Comparison of ENCODE assay signal across 23 cellular contexts in the genomic region with DNA sequence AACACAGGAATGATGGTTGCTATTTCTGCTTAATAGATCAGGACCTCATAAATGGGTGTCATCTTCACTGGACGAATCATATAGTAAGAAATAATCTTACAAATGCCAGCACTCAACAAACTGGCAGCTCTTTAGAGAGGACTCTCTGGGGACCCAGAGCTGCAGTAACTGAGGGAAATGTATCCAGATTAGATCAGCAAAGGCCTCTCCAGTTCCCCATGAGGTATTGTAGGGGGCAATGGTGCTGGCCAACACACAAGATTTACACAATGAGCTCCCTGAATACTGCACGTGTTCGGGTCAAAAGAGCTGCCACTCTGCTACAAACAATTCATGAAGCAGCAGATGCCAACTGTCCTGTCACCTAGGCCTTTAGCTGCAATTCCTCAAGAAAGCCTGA.
DNase-seq lines count a peak whose midpoint lies in the region; ATAC-seq and TF ChIP-seq lines count a peak whose summit lies in the region.
"Had no signal": no experiment of that assay in that cellular context is flagged by ENCODE, and none has a peak within 500 bp of the region (broad histone marks: within the 10 kb centered on the region; RNA-seq: fewer than 3 reads in every experiment).

No MANE protein-coding gene starts in this region.

- no peaks in the 10 kb centered on the region for H3K9me3 Mint-ChIP-seq in activated naive CD8-positive, alpha-beta T cell treated with anti-CD3 and anti-CD28 coated beads, Interleukin-2, amount 50 U/mL, for 24 hours
- H3K9me3 Mint-ChIP-seq: activated naive CD4-positive, alpha-beta T cell treated with anti-CD3 and anti-CD28 coated beads, Interleukin-2, amount 50 U/mL, for 24 hours; naive thymus-derived CD8-positive, alpha-beta T cell had no signal

- H3K36me3 ChIP-seq in heart left ventricle, result no peaks in the 10 kb centered on the region
- no peaks in the 10 kb centered on the region for H3K36me3 ChIP-seq in esophagus (ENCODE audit: control insufficient read depth in 2 of 2, insufficient read depth in 2 of 2, low read length in 1 of 2)
- H3K36me3 ChIP-seq: MG63, pancreas, spleen had no signal

- no peak overlapping the region for H3K4me3 Mint-ChIP-seq in activated naive CD8-positive, alpha-beta T cell treated with anti-CD3 and anti-CD28 coated beads, Interleukin-2, amount 50 U/mL, for 24 hours
- H3K4me3 Mint-ChIP-seq: activated naive CD4-positive, alpha-beta T cell treated with anti-CD3 and anti-CD28 coated beads, Interleukin-2, amount 50 U/mL, for 24 hours; naive thymus-derived CD8-positive, alpha-beta T cell had no signal

- DNase-seq in heart left ventricle (no peak), cardiac septum (ENCODE audit: low spot score) (no peak), myocyte (ENCODE audit: low read depth) (peak; percentile 21)
- DNase-seq in stimulated activated naive CD8-positive, alpha-beta T cell treated with anti-CD3 and anti-CD28 coated beads, Interleukin-15, Interleukin-2, amounts not matched to agents 100 U/mL and 50 U/mL, for 24 hours, result no peak
- no peak for DNase-seq in activated naive CD8-positive, alpha-beta T cell treated with anti-CD3 and anti-CD28 coated beads, Interleukin-2, amount 50 U/mL, for 24 hours
- DNase-seq: activated CD4-positive, alpha-beta T cell treated with anti-CD3 and anti-CD28 coated beads, Interleukin-2, amount 50 U/mL, for 48 hours; DMS53; MG63; naive thymus-derived CD8-positive, alpha-beta T cell; NCI-H2029; NCI-H510A; pancreas; SHP77 treated with DMSO at 0.1 percent for 48 hours; spleen; stimulated activated CD8-positive, alpha-beta memory T cell treated with anti-CD3 and anti-CD28 coated beads, Interleukin-4, amount 100 ng/mL, for 48 hours; T-helper 1 cell had no signal

- no peak for TF ChIP-seq CTCF in heart left ventricle (IDR thresholded peaks at IDR 0.05)

- intact Hi-C loops in heart left ventricle (cut with DNase I) (loop anchor here in 9 of 10 donors (5.0 to 10.0 kb wide), 8 partner anchors 76 to 494 kb away; no protein-coding TSS in a partner anchor), cardiac septum (cut with DNase I) (loop anchor here (5.0 to 10.0 kb wide), 2 partner anchors 76 to 154 kb away; no protein-coding TSS in a partner anchor)

- peaks cover 20% of the 10 kb centered on the region for H3K4me1 Mint-ChIP-seq in activated naive CD8-positive, alpha-beta T cell treated with anti-CD3 and anti-CD28 coated beads, Interleukin-2, amount 50 U/mL, for 24 hours

- no peaks in the 10 kb centered on the region for H3K9me3 ChIP-seq in heart left ventricle
- H3K9me3 ChIP-seq in esophagus (ENCODE audit: control insufficient read depth in 2 of 2, insufficient read depth in 1 of 2, low read depth in 1 of 2, low read length in 1 of 2), result no peaks in the 10 kb centered on the region
- H3K9me3 ChIP-seq: A549, MG63, pancreas, spleen had no signal

- 7 to 22% (median 13%) methylated on average over 3 of the region's 3 CpGs for WGBS in heart left ventricle, 4 donors
- WGBS in esophagus, 2 donors, result 39 to 44% methylated on average over 3 of the region's 3 CpGs

- no peaks in the 10 kb centered on the region for H3K36me3 Mint-ChIP-seq in activated naive CD8-positive, alpha-beta T cell treated with anti-CD3 and anti-CD28 coated beads, Interleukin-2, amount 50 U/mL, for 24 hours (ENCODE audit: low read depth)
- H3K36me3 Mint-ChIP-seq: activated naive CD4-positive, alpha-beta T cell treated with anti-CD3 and anti-CD28 coated beads, Interleukin-2, amount 50 U/mL, for 24 hours; naive thymus-derived CD8-positive, alpha-beta T cell had no signal

- H3K4me3 ChIP-seq in heart left ventricle (no peak overlapping the region), esophagus (ENCODE audit: low read depth in 1 of 2, low read length in 2 of 2) (no peak overlapping the region)
- H3K4me3 ChIP-seq: A549, coronary artery, lung, MG63, pancreas, spleen had no signal

- H3K27me3 Mint-ChIP-seq in activated naive CD8-positive, alpha-beta T cell treated with anti-CD3 and anti-CD28 coated beads, Interleukin-2, amount 50 U/mL, for 24 hours, result peaks cover 11% of the 10 kb centered on the region

- no peak overlapping the region for H3K27ac Mint-ChIP-seq in activated naive CD8-positive, alpha-beta T cell treated with anti-CD3 and anti-CD28 coated beads, Interleukin-2, amount 50 U/mL, for 24 hours
- H3K27ac Mint-ChIP-seq: activated naive CD4-positive, alpha-beta T cell treated with anti-CD3 and anti-CD28 coated beads, Interleukin-2, amount 50 U/mL, for 24 hours had no signal

- no peak for TF ChIP-seq POLR2A in heart left ventricle (IDR thresholded peaks at IDR 0.05)

- H3K27me3 ChIP-seq in heart left ventricle, result no peaks in the 10 kb centered on the region
- no peaks in the 10 kb centered on the region for H3K27me3 ChIP-seq in esophagus (ENCODE audit: control insufficient read depth in 1 of 2, insufficient read depth in 2 of 2, low read length in 2 of 2)
- H3K27me3 ChIP-seq: MG63, pancreas had no signal

- peaks cover 12 to 90% (median 70%) of the 10 kb centered on the region in 12 donors for H3K4me1 ChIP-seq in heart left ventricle
- peaks cover 2 to 10% of the 10 kb centered on the region in 2 donors for H3K4me1 ChIP-seq in esophagus (ENCODE audit: control insufficient read depth in 2 of 2, insufficient read depth in 2 of 2, low read length in 1 of 2)

- peak in 2 of 4 donors; percentile 12 to 18 for ATAC-seq in heart left ventricle
- no peak for ATAC-seq in stimulated activated naive CD8-positive, alpha-beta T cell treated with anti-CD3 and anti-CD28 coated beads, Interleukin-15, Interleukin-2, amounts not matched to agents 100 U/mL and 50 U/mL, for 24 hours
- ATAC-seq in GM18502 (IDR thresholded peaks at IDR 0.05; ENCODE audit: poor library complexity, unreplicated experiment), result no peak
- ATAC-seq in GM19328 (IDR thresholded peaks at IDR 0.05; ENCODE audit: unreplicated experiment), result no peak
- ATAC-seq in activated naive CD8-positive, alpha-beta T cell treated with anti-CD3 and anti-CD28 coated beads, Interleukin-2, amount 50 U/mL, for 24 hours, result no peak
- ATAC-seq: A549; naive thymus-derived CD8-positive, alpha-beta T cell; pancreas had no signal

- H3K27ac ChIP-seq in heart left ventricle, result peak overlapping the region; percentile 2 to 71 (median 54)
- peak overlapping the region; percentile 49 to 74 for H3K27ac ChIP-seq in esophagus (ENCODE audit: low read depth in 2 of 2, low read length in 1 of 2)
- H3K27ac ChIP-seq: A549, coronary artery, pancreas, spleen had no signal
